In the genomic region with DNA sequence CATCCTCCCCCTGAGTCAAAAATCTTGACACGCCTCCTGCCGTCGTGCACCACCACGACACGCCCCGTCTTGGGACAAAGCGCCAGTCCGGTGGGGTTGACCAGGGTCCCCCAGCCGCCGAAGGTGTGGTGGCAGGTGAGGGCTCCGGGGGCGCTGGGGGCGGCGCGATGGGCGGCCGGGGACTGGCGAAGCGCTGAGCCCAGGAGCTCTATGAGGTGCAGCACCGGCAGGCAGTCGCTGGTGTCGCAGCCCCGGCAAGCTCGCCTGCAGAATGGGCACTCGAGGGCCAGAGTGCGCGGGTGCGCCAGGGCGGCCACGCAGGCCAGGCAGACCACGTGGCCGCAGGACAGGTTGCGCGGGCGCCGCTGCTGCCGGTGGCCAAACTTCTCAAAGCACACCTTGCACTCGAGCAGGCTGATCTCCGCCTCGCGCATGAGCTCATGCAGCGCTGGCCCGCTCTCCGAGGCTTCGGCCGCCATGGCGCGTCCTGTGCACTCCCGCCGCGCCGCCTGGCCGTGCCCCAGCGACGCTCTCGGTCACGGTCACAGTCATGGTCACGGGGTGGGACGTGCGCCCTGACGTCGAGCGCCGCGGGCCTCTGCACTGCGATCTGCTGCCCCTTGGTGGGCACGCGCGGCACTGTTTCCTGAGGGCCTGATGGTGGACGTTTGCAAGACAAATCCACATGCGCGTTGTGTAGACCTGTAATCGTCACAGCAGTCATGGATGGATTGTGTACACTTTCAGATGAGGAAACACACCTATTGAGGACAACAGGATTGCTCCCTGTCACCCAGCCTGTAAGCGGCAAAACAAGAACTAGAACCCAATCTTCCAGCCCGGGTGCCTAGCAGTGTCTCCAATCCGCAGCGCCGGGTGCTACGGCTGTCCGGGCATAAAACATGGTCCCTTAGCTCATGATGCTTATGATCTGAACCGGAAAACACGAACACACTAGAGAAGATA, we compare ENCODE assay signal across 8 cellular contexts. TPM values are rescaled to one million over a fixed set of nuclear protein-coding genes. Genes with fewer than 3 reads are reported as not detected.
A peak's percentile ranks its signal among the peaks of the same experiment; 100 is the strongest.
DNase-seq lines count a peak whose midpoint lies in the region; ATAC-seq, FAIRE-seq and TF ChIP-seq lines count a peak whose summit lies in the region.

TSS of gene NHLRC1 (minus strand) at position 550 of the 966 bp plus-strand sequence. CDS start at position 479, 71 bp downstream.

- H3K9me3 ChIP-seq in HEK293 (ENCODE audit: control insufficient read depth, insufficient read depth, low read depth, low read length) (no peaks in the 10 kb centered on the region), small intestine (ENCODE audit: control insufficient read depth, low read depth) (no peaks in the 10 kb centered on the region)

- POLR2A ChIA-PET in GM10248 (lab: Yijun Ruan, JAX) (no interaction called here), HEK293 (lab: Yijun Ruan, JAX) (interaction anchor here (0.6 kb wide), 1 partner anchor 134 kb away, joined by 3 read pairs; no protein-coding TSS in a partner anchor), activated B cell treated with CpG ODN at 0.5 μM for 24 hours (lab: Charles Lee) (interaction anchor here (0.5 to 1.2 kb wide), 2 partner anchors 158 to 380 kb away, joined by 3 read pairs; no protein-coding TSS in a partner anchor)

- H3K27ac ChIP-seq in HEK293 (ENCODE audit: extremely low read depth, low read depth, low read length): peak within 1 kb of the TSS; percentile 57; the same call in 1 of the 2 replicates
- peak within 1 kb of the TSS; percentile 56 to 57 for H3K27ac ChIP-seq in small intestine (ENCODE audit: low read depth in 1 of 2, low read length in 1 of 2)

- H3K27ac Mint-ChIP-seq in activated B cell treated with CpG ODN at 0.5 μM for 24 hours (no peak within 1 kb of the TSS), immature natural killer cell (peak within 1 kb of the TSS; percentile 15 to 85 (median 55))

- H3K36me3 Mint-ChIP-seq in activated B cell treated with CpG ODN at 0.5 μM for 24 hours (ENCODE audit: low read depth): no peaks in the 10 kb centered on the region
- peaks cover 0 to 4% (median 0%) of the 10 kb centered on the region in 3 donors for H3K36me3 Mint-ChIP-seq in immature natural killer cell

- no peaks in the 10 kb centered on the region; a peak in 1 of 3 replicates for H3K36me3 ChIP-seq in HEK293 (ENCODE audit: control insufficient read depth in 2 of 2, insufficient read depth in 1 of 2, low read length in 2 of 2)
- no peaks in the 10 kb centered on the region for H3K36me3 ChIP-seq in small intestine (ENCODE audit: control insufficient read depth in 2 of 2, insufficient read depth in 2 of 2, low read length in 2 of 2)

- no peak for FAIRE-seq in small intestine (lab: Jason Lieb, UNC)

- peaks cover 12% of the 10 kb centered on the region for H3K4me1 Mint-ChIP-seq in activated B cell treated with CpG ODN at 0.5 μM for 24 hours
- peaks cover 13 to 20% of the 10 kb centered on the region in 2 donors for H3K4me1 Mint-ChIP-seq in immature natural killer cell

- no peaks in the 10 kb centered on the region for H3K9me3 Mint-ChIP-seq in activated B cell treated with CpG ODN at 0.5 μM for 24 hours
- H3K9me3 Mint-ChIP-seq in immature natural killer cell: no peaks in the 10 kb centered on the region

- 16 to 23% (median 23%) methylated on average over 82 of the region's 82 CpGs for WGBS in small intestine, 3 donors

- peak; percentile 83 for TF ChIP-seq CTCF in GM10248 (IDR thresholded peaks at IDR 0.05; ENCODE audit: control extremely low read depth, extremely low read depth, low read depth, missing control alignments)
- no peak for TF ChIP-seq CTCF in HEK293 (tag by site-specific recombination; IDR thresholded peaks at IDR 0.05)
- TF ChIP-seq CTCF in activated B cell treated with CpG ODN at 0.5 μM for 24 hours (IDR thresholded peaks at IDR 0.05): no peak
- TF ChIP-seq CTCF in cardiac fibroblast (IDR thresholded peaks at IDR 0.05; ENCODE audit: low read depth, low read length): peak; percentile 92

- H3K4me1 ChIP-seq in HEK293 (ENCODE audit: control insufficient read depth, insufficient read depth, low read length) (no peaks in the 10 kb centered on the region; the same call in 1 of the 2 replicates), small intestine (ENCODE audit: control insufficient read depth in 2 of 2, insufficient read depth in 1 of 2, low read depth in 1 of 2, low read length in 1 of 2) (no peaks in the 10 kb centered on the region)

- intact Hi-C loops in activated B cell treated with CpG ODN at 0.5 μM for 24 hours (cut with micrococcal nuclease): loop anchor here (1.0 to 10.0 kb wide), 8 partner anchors 33 to 538 kb away; partner anchors contain the start of genes KDM1B, KIF13A, NUP153 and TPMT

- H3K4me3 ChIP-seq in HEK293 (ENCODE audit: low read depth, low read length) (peak within 1 kb of the TSS; percentile 37), cardiac fibroblast (replicated peaks in 1 of 2; ENCODE audit: low read depth in 2 of 2, low read length in 2 of 2) (peak within 1 kb of the TSS; percentile 33 to 65), small intestine (ENCODE audit: low read depth in 1 of 2, low read length in 2 of 2) (peak within 1 kb of the TSS; percentile 43 to 54)

- H3K27me3 Mint-ChIP-seq in activated B cell treated with CpG ODN at 0.5 μM for 24 hours: no peaks in the 10 kb centered on the region
- peaks cover 2 to 11% (median 5%) of the 10 kb centered on the region in 3 donors for H3K27me3 Mint-ChIP-seq in immature natural killer cell (ENCODE audit: low read depth in 3 of 3)

- CTCF ChIA-PET in GM10248 (lab: Yijun Ruan, JAX) (interaction anchor here (0.8 to 2.3 kb wide), 19 partner anchors 9 to 966 kb away, joined by 3 to 9 read pairs (median 4); no protein-coding TSS in a partner anchor), HEK293 (lab: Yijun Ruan, JAX) (interaction anchor here (0.6 to 2.1 kb wide), 42 partner anchors 8 to 1797 kb away, joined by 3 to 12 read pairs (median 4); partner anchors contain the start of gene KIF13A), activated B cell treated with CpG ODN at 0.5 μM for 24 hours (lab: Charles Lee) (interaction anchor here (0.5 to 2.8 kb wide), 7 partner anchors 10 to 382 kb away, joined by 3 to 15 read pairs (median 3); no protein-coding TSS in a partner anchor)

- DNase-seq in GM10248 (ENCODE audit: extremely low spot score) (peak; percentile 82), NCI-H1105 treated with DMSO at 0.1 percent for 48 hours (lab: John Stamatoyannopoulos, UW) (peak; percentile 63), activated B cell treated with CpG ODN at 0.5 μM for 24 hours (peak; percentile 67), cardiac fibroblast (ENCODE audit: low read depth in 2 of 2) (peak; percentile 91 to 92), immature natural killer cell (peak; percentile 76 to 80 (median 79)), small intestine (peak; percentile 90), NCI-H1048 (lab: John Stamatoyannopoulos, UW) (no peak)

- H3K4me3 Mint-ChIP-seq in activated B cell treated with CpG ODN at 0.5 μM for 24 hours: peak within 1 kb of the TSS; percentile 78
- peak within 1 kb of the TSS; percentile 73 to 90 (median 83) for H3K4me3 Mint-ChIP-seq in immature natural killer cell

- no peaks in the 10 kb centered on the region for H3K27me3 ChIP-seq in small intestine (ENCODE audit: control insufficient read depth in 2 of 2, insufficient read depth in 2 of 2, low read length in 2 of 2)

- peak; percentile 99 for ATAC-seq in activated B cell treated with CpG ODN at 0.5 μM for 24 hours (ENCODE audit: low read depth)

TF ChIP-seq in HEK293, 187 proteins besides CTCF, POLR2A, EP300 and RAD21:
- TF ChIP-seq, protein P1, sequence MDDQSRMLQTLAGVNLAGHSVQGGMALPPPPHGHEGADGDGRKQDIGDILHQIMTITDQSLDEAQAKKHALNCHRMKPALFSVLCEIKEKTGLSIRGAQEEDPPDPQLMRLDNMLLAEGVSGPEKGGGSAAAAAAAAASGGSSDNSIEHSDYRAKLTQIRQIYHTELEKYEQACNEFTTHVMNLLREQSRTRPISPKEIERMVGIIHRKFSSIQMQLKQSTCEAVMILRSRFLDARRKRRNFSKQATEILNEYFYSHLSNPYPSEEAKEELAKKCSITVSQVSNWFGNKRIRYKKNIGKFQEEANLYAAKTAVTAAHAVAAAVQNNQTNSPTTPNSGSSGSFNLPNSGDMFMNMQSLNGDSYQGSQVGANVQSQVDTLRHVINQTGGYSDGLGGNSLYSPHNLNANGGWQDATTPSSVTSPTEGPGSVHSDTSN (CRISPR knock-in tag; IDR thresholded peaks at IDR 0.05): peak; percentile 88
- TF ChIP-seq ZNF571 (tag by site-specific recombination; IDR thresholded peaks at IDR 0.05): no peak
- TF ChIP-seq BCL11A (tag by site-specific recombination; IDR thresholded peaks at IDR 0.05; ENCODE audit: low read depth): no peak
- peak; percentile 33; the same call in 1 of the 2 replicates for TF ChIP-seq HOXA7 (CRISPR knock-in tag; IDR thresholded peaks at IDR 0.05; ENCODE audit: borderline replicate concordance)
- no peak for TF ChIP-seq MEIS1 (CRISPR knock-in tag; IDR thresholded peaks at IDR 0.05; ENCODE audit: borderline replicate concordance)
- TF ChIP-seq, protein P2, sequence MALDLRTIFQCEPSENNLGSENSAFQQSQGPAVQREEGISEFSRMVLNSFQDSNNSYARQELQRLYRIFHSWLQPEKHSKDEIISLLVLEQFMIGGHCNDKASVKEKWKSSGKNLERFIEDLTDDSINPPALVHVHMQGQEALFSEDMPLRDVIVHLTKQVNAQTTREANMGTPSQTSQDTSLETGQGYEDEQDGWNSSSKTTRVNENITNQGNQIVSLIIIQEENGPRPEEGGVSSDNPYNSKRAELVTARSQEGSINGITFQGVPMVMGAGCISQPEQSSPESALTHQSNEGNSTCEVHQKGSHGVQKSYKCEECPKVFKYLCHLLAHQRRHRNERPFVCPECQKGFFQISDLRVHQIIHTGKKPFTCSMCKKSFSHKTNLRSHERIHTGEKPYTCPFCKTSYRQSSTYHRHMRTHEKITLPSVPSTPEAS (tag by site-specific recombination; IDR thresholded peaks at IDR 0.05): no peak

RNA-seq across cellular contexts. Expression of gene NHLRC1, which starts in this region (rescaled TPM):
- 0.88 and 1.2 TPM in 2 replicates for total RNA-seq in activated B cell treated with CpG ODN at 0.5 μM for 24 hours
- polyA plus RNA-seq in immature natural killer cell (1 to 10 TPM; 1.1 to 4.4 (median 1.6) TPM), small intestine (1 to 10 TPM; 1.1 to 5.2 (median 1.9) TPM)

Comparison
In these comparisons a context has a peak if more than half of its experiments do, and no peak if none do; other contexts are left out.
1. CTCF ChIP-seq: peak in GM10248 (single experiment) and cardiac fibroblast (single experiment); none in HEK293 (single experiment) and activated B cell treated with CpG ODN at 0.5 μM for 24 hours (single experiment).
2. Peak in every context shown above with its lines, with median percentiles within 50 percentile points of each other: H3K4me3 ChIP-seq.